ENCODE assay signal across 16 cellular contexts in genomic region chr3:34947849-34948248, GRCh38.
DNase-seq lines count a peak whose midpoint lies in the region; ATAC-seq and TF ChIP-seq lines count a peak whose summit lies in the region.
"Had no signal": no experiment of that assay in that cellular context is flagged by ENCODE, and none has a peak within 500 bp of the region (broad histone marks: within the 10 kb centered on the region; RNA-seq: fewer than 3 reads in every experiment).

No MANE protein-coding gene starts in this region.

- no peaks in the 10 kb centered on the region for H3K27me3 ChIP-seq in right atrium auricular region
- no peaks in the 10 kb centered on the region for H3K27me3 ChIP-seq in kidney epithelial cell (ENCODE audit: control insufficient read depth, insufficient read depth, low read length)
- H3K27me3 ChIP-seq in vagina, result no peaks in the 10 kb centered on the region
- H3K27me3 ChIP-seq: uterus had no signal

- no peaks in the 10 kb centered on the region for H3K36me3 ChIP-seq in right atrium auricular region
- H3K36me3 ChIP-seq in kidney epithelial cell (ENCODE audit: control insufficient read depth, insufficient read depth, low read length), result no peaks in the 10 kb centered on the region
- no peaks in the 10 kb centered on the region for H3K36me3 ChIP-seq in vagina
- H3K36me3 ChIP-seq: uterus had no signal

- H3K4me3 ChIP-seq in right atrium auricular region (no peak overlapping the region), epithelial cell of esophagus (ENCODE audit: low read length) (no peak overlapping the region), kidney epithelial cell (ENCODE audit: low read depth, low read length) (no peak overlapping the region), vagina (no peak overlapping the region)
- H3K4me3 ChIP-seq: uterus had no signal

- no peak overlapping the region for H3K27ac ChIP-seq in right atrium auricular region
- H3K27ac ChIP-seq in vagina, result no peak overlapping the region
- H3K27ac ChIP-seq: uterus had no signal

- no peaks in the 10 kb centered on the region for H3K4me1 ChIP-seq in right atrium auricular region
- H3K4me1 ChIP-seq in vagina, result no peaks in the 10 kb centered on the region
- H3K4me1 ChIP-seq: uterus had no signal

- no peak for TF ChIP-seq POLR2A in vagina (IDR thresholded peaks at IDR 0.05)

- H3K9me3 ChIP-seq in right atrium auricular region (no peaks in the 10 kb centered on the region), vagina (no peaks in the 10 kb centered on the region)
- H3K9me3 ChIP-seq: uterus had no signal

- intact Hi-C loops in Right ventricle myocardium superior (cut with DNase I), result no loop called here
- intact Hi-C loops in vagina (cut with DNase I), result no loop called here

- DNase-seq in Right ventricle myocardium superior (no peak), right atrium auricular region (ENCODE audit: low spot score) (no peak), epithelial cell of esophagus (ENCODE audit: low read depth) (peak; percentile 14), kidney epithelial cell (ENCODE audit: low read depth) (peak; percentile 74), superior temporal gyrus (ENCODE audit: extremely low spot score) (peak; percentile 40), vagina (ENCODE audit: extremely low spot score in 2 of 2) (no peak)
- DNase-seq: activated CD4-positive, alpha-beta T cell treated with anti-CD3 and anti-CD28 coated beads, Interleukin-2, amount 50 U/mL, for 4 hours; activated T-cell treated with anti-CD3 and anti-CD28 coated beads, Interleukin-2, amount 50 U/mL, for 48 hours; naive thymus-derived CD4-positive, alpha-beta T cell; NCI-H2029; NCI-H82; stimulated activated naive B cell treated with anti-CD40 and anti-IgM and Interleukin-4, amounts not matched to agents 10 μg/mL and 1 μg/mL and 100 μg/mL, for 72 hours; T1000; uterus had no signal

- no peak for TF ChIP-seq CTCF in right atrium auricular region (IDR thresholded peaks at IDR 0.05)
- TF ChIP-seq CTCF in epithelial cell of esophagus (IDR thresholded peaks at IDR 0.05; ENCODE audit: insufficient read depth, low read depth, low read length, missing control alignments), result no peak
- TF ChIP-seq CTCF in kidney epithelial cell (IDR thresholded peaks at IDR 0.05; ENCODE audit: insufficient read depth, low read length, poor library complexity, severe bottlenecking), result no peak
- no peak for TF ChIP-seq CTCF in vagina (IDR thresholded peaks at IDR 0.05)

- ATAC-seq in Right ventricle myocardium superior (ENCODE audit: poor library complexity) (peak; percentile 56), GM18907 (IDR thresholded peaks at IDR 0.05; ENCODE audit: unreplicated experiment) (no peak), GM18873 (IDR thresholded peaks at IDR 0.05; ENCODE audit: low FRiP score, unreplicated experiment) (no peak)
- ATAC-seq: naive thymus-derived CD4-positive, alpha-beta T cell; stimulated activated naive B cell treated with anti-CD40 and anti-IgM and Interleukin-4, amounts not matched to agents 10 μg/mL and 1 μg/mL and 100 μg/mL, for 72 hours had no signal

Comparison
In these comparisons a context has a peak if more than half of its experiments do, and no peak if none do; other contexts are left out.
1. DNase-seq: peak in epithelial cell of esophagus (single experiment), kidney epithelial cell (single experiment) and superior temporal gyrus (single experiment); none in Right ventricle myocardium superior (single experiment), right atrium auricular region (single experiment) and vagina (0 of 2).